Comparison of ENCODE assay signal across 8 cellular contexts in genomic region chr3:37243811-37244748, GRCh38. TPM values are rescaled to one million over a fixed set of nuclear protein-coding genes. Genes with fewer than 3 reads are reported as not detected.
A peak's percentile ranks its signal among the peaks of the same experiment; 100 is the strongest.
DNase-seq lines count a peak whose midpoint lies in the region; ATAC-seq and TF ChIP-seq lines count a peak whose summit lies in the region.

No MANE protein-coding gene starts in this region.

- no peaks in the 10 kb centered on the region for H3K27me3 Mint-ChIP-seq in activated T-helper 17 cell treated with anti-CD3 and anti-CD28 coated beads, Interleukin-2, amount 50 U/mL, for 72 hours
- H3K27me3 Mint-ChIP-seq in naive thymus-derived CD8-positive, alpha-beta T cell, result no peaks in the 10 kb centered on the region

- peak overlapping the region; percentile 100 for H3K27ac Mint-ChIP-seq in activated T-helper 17 cell treated with anti-CD3 and anti-CD28 coated beads, Interleukin-2, amount 50 U/mL, for 72 hours
- peak overlapping the region; percentile 98 to 99 (median 99) for H3K27ac Mint-ChIP-seq in naive thymus-derived CD8-positive, alpha-beta T cell

- ATAC-seq in activated T-helper 17 cell treated with anti-CD3 and anti-CD28 coated beads, Interleukin-2, amount 50 U/mL, for 72 hours (replicated peaks), result peak; percentile 45
- ATAC-seq in naive thymus-derived CD8-positive, alpha-beta T cell, result no peak
- ATAC-seq in HG02642 (IDR thresholded peaks at IDR 0.05; ENCODE audit: poor library complexity, unreplicated experiment), result no peak

- POLR2A ChIA-PET in naive thymus-derived CD8-positive, alpha-beta T cell (lab: Charles Lee), result interaction anchor here (0.8 kb wide), 1 partner anchor 13 kb away, joined by 3 read pairs; no protein-coding TSS in a partner anchor

- no peak for TF ChIP-seq CTCF in fibroblast of pulmonary artery (IDR thresholded peaks at IDR 0.05; ENCODE audit: low read length, missing control alignments)

- DNase-seq in Daoy (ENCODE audit: low read depth), result peak; percentile 76
- peak; percentile 29 for DNase-seq in GOT3 (lab: John Stamatoyannopoulos, UW)
- DNase-seq in NCI-H69 (lab: John Stamatoyannopoulos, UW), result peak; percentile 58
- peak; percentile 69 for DNase-seq in fibroblast of pulmonary artery (ENCODE audit: low read depth)
- peak in 5 of 10 donors; percentile 9 to 23 (median 18) for DNase-seq in naive thymus-derived CD8-positive, alpha-beta T cell
- DNase-seq in substantia nigra (lab: John Stamatoyannopoulos, UW), result peak in 46 of 49 donors; percentile 4 to 80 (median 46)

- no peaks in the 10 kb centered on the region for H3K9me3 Mint-ChIP-seq in activated T-helper 17 cell treated with anti-CD3 and anti-CD28 coated beads, Interleukin-2, amount 50 U/mL, for 72 hours
- no peaks in the 10 kb centered on the region for H3K9me3 Mint-ChIP-seq in naive thymus-derived CD8-positive, alpha-beta T cell

- peak overlapping the region; percentile 94 for H3K4me3 ChIP-seq in fibroblast of pulmonary artery (replicated peaks; ENCODE audit: low read depth, low read length)

- peaks cover 29% of the 10 kb centered on the region for H3K4me1 Mint-ChIP-seq in activated T-helper 17 cell treated with anti-CD3 and anti-CD28 coated beads, Interleukin-2, amount 50 U/mL, for 72 hours
- peaks cover 19 to 63% (median 60%) of the 10 kb centered on the region in 4 donors for H3K4me1 Mint-ChIP-seq in naive thymus-derived CD8-positive, alpha-beta T cell

- peak overlapping the region; percentile 95 for H3K27ac ChIP-seq in substantia nigra (ENCODE audit: low read depth, low read length, poor library complexity, severe bottlenecking)

- H3K4me3 Mint-ChIP-seq in activated T-helper 17 cell treated with anti-CD3 and anti-CD28 coated beads, Interleukin-2, amount 50 U/mL, for 72 hours, result peak overlapping the region; percentile 86
- H3K4me3 Mint-ChIP-seq in naive thymus-derived CD8-positive, alpha-beta T cell, result peak overlapping the region; percentile 93 to 99 (median 97)

- H3K36me3 Mint-ChIP-seq in activated T-helper 17 cell treated with anti-CD3 and anti-CD28 coated beads, Interleukin-2, amount 50 U/mL, for 72 hours (ENCODE audit: low read depth), result peaks cover 27% of the 10 kb centered on the region
- H3K36me3 Mint-ChIP-seq in naive thymus-derived CD8-positive, alpha-beta T cell, result peaks cover 0 to 4% (median 0%) of the 10 kb centered on the region in 3 donors

RNA-seq across cellular contexts. Expression of gene GOLGA4, which starts 1.0 kb away (rescaled TPM):
- total RNA-seq in Daoy (2014; rRNA removed; shearing (Covaris generic)), result 31.6 and 35.9 TPM in 2 replicates
- total RNA-seq in activated T-helper 17 cell treated with anti-CD3 and anti-CD28 coated beads, Interleukin-2, amount 50 U/mL, for 72 hours, result 10 to 100 TPM; 39.2 to 46.1 TPM
- 10 to 100 TPM; 55.1 to 55.9 TPM for total RNA-seq in naive thymus-derived CD8-positive, alpha-beta T cell
- polyA plus RNA-seq in naive thymus-derived CD8-positive, alpha-beta T cell, result 10 to 100 TPM in 2 of 3 donors, 1 to 10 TPM in 1; 7.3 to 16.2 (median 10.3) TPM
